Comparison of ENCODE assay signal across 19 cellular contexts in the genomic region with DNA sequence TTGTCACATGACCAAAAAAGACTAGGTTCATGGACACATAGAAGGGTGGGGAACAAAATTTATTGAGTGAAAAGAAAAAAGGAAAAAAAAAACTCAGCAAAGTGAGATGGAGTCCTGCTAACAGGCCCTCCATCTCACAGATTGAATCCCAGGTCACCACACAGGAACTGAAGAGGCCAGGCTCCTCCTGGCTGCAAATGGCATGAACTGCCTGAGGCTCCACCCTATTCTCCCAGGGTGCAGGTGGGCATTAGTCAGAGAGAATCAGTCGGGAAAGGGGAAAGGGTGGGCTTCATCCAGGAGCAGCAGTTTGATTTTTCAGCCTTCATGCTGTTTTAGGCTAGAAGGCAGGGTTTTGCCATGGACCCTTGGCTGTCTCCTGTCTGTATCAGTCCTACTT.
"Had no signal": no experiment of that assay in that cellular context is flagged by ENCODE, and none has a peak within 500 bp of the region (broad histone marks: within the 10 kb centered on the region; RNA-seq: fewer than 3 reads in every experiment).

No MANE protein-coding gene starts in this region.

- ATAC-seq: activated naive CD8-positive, alpha-beta T cell treated with anti-CD3 and anti-CD28 coated beads, Interleukin-2, amount 50 U/mL, for 24 hours; activated T-cell treated with anti-CD3 and anti-CD28 coated beads, Interleukin-2, amount 50 U/mL, for 4 hours; left lung had no signal

- H3K9me3 Mint-ChIP-seq: activated naive CD8-positive, alpha-beta T cell treated with anti-CD3 and anti-CD28 coated beads, Interleukin-2, amount 50 U/mL, for 24 hours; nephron progenitor cell had no signal

- H3K27ac ChIP-seq: brain microvascular endothelial cell, dorsolateral prefrontal cortex, left lung, thyroid gland had no signal

- H3K4me3 ChIP-seq: dorsolateral prefrontal cortex, left lung, thyroid gland had no signal

- H3K27me3 ChIP-seq: brain microvascular endothelial cell, dorsolateral prefrontal cortex, left lung, thyroid gland had no signal

- H3K9me3 ChIP-seq: left lung, thyroid gland had no signal

- H3K27ac Mint-ChIP-seq: activated naive CD4-positive, alpha-beta T cell treated with anti-CD3 and anti-CD28 coated beads for 36 hours; activated naive CD8-positive, alpha-beta T cell treated with anti-CD3 and anti-CD28 coated beads, Interleukin-2, amount 50 U/mL, for 24 hours; nephron progenitor cell had no signal

- H3K36me3 ChIP-seq: brain microvascular endothelial cell, left lung, thyroid gland had no signal

- DNase-seq: activated CD4-positive, alpha-beta T cell treated with anti-CD3 and anti-CD28 coated beads, Interleukin-2, amount 50 U/mL, for 1 hour; activated CD4-positive, CD25-positive, alpha-beta regulatory T cell treated with anti-CD3 and anti-CD28 coated beads, Interleukin-2, amount 50 U/mL, for 72 hours; activated CD8-positive, alpha-beta memory T cell treated with anti-CD3 and anti-CD28 coated beads, Interleukin-2, amount 50 U/mL, for 4 hours; activated naive CD4-positive, alpha-beta T cell treated with anti-CD3 and anti-CD28 coated beads for 36 hours; activated naive CD8-positive, alpha-beta T cell treated with anti-CD3 and anti-CD28 coated beads, Interleukin-2, amount 50 U/mL, for 24 hours; activated T-cell treated with anti-CD3 and anti-CD28 coated beads, Interleukin-2, amount 50 U/mL, for 4 hours; anterior cingulate cortex; brain microvascular endothelial cell; central memory CD4-positive, alpha-beta T cell; dorsolateral prefrontal cortex; head of caudate nucleus; left lung; mammary epithelial cell; nephron progenitor cell; stimulated activated CD4-positive, alpha-beta T cell treated with anti-CD3 and anti-CD28 coated beads, Interleukin-2, amount 100 ng/mL, for 24 hours; stimulated activated naive CD4-positive, alpha-beta T cell treated with Interleukin-2 at 50 U/mL for 16 hours; T-helper 1 cell; T-helper 9 cell; thyroid gland had no signal

- H3K27me3 Mint-ChIP-seq: activated naive CD8-positive, alpha-beta T cell treated with anti-CD3 and anti-CD28 coated beads, Interleukin-2, amount 50 U/mL, for 24 hours had no signal

- H3K4me3 Mint-ChIP-seq: activated naive CD4-positive, alpha-beta T cell treated with anti-CD3 and anti-CD28 coated beads for 36 hours; activated naive CD8-positive, alpha-beta T cell treated with anti-CD3 and anti-CD28 coated beads, Interleukin-2, amount 50 U/mL, for 24 hours; activated T-cell treated with anti-CD3 and anti-CD28 coated beads, Interleukin-2, amount 50 U/mL, for 4 hours; nephron progenitor cell had no signal

- H3K4me1 ChIP-seq: left lung, thyroid gland had no signal

- H3K4me1 Mint-ChIP-seq: activated naive CD8-positive, alpha-beta T cell treated with anti-CD3 and anti-CD28 coated beads, Interleukin-2, amount 50 U/mL, for 24 hours; nephron progenitor cell had no signal
